ENCODE assay signal across 8 cellular contexts in the genomic region with DNA sequence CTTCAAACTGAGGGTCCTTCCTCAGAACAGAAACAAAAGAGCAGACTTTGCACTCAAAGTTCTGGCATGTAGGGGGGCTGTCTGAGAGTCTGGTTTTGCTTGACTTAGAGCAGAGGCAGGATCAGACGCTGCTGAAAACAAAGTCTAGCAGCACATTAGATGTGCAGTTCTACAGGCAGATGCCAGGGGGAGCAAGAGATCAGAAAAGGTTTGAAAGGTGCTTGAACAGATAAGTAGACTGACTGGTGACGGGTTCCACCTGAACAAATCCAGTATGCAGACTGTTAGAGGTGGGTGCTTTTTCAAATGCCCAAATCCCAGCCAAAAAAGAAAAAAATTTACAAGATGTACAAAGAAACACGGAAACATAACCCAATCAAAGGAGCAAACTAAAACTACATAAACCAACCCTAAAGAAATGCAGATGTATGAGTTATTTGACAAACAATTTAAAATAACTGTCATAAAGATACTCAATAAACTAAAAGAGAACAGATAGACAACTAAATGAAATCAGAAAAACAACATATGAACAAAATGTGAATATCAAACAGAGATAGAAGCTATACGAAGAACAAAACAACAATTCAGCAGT.
A peak's percentile ranks its signal among the peaks of the same experiment; 100 is the strongest.
DNase-seq lines count a peak whose midpoint lies in the region; ATAC-seq and TF ChIP-seq lines count a peak whose summit lies in the region.

No MANE protein-coding gene starts in this region.

- peak; percentile 89 for ATAC-seq in GM21619 (IDR thresholded peaks at IDR 0.05; ENCODE audit: unreplicated experiment)
- ATAC-seq in RWPE2 (ENCODE audit: low read depth): peak; percentile 69

- no peaks in the 10 kb centered on the region for H3K4me1 ChIP-seq in RWPE2 (ENCODE audit: insufficient read depth, poor library complexity, severe bottlenecking)

- no peaks in the 10 kb centered on the region for H3K9me3 ChIP-seq in RWPE2 (ENCODE audit: severe bottlenecking)

- no peaks in the 10 kb centered on the region for H3K36me3 ChIP-seq in RWPE2 (ENCODE audit: low read depth)

- in situ Hi-C loops in astrocyte of the cerebellum (cut with HindIII; ENCODE audit: low sequenced_read_pairs): no loop called here

- TF ChIP-seq CTCF in RWPE2 (IDR thresholded peaks at IDR 0.05; ENCODE audit: poor library complexity, severe bottlenecking): peak; percentile 77
- TF ChIP-seq CTCF in astrocyte of the cerebellum (IDR thresholded peaks at IDR 0.05; ENCODE audit: low read depth, low read length, missing control alignments): peak; percentile 89

- DNase-seq in activated T-cell treated with anti-CD3 and anti-CD28 coated beads for 1 hour (ENCODE audit: low read depth) (peak; percentile 9), HT1080 (ENCODE audit: low read depth) (peak; percentile 14), RWPE2 (ENCODE audit: low spot score) (no peak), astrocyte of the cerebellum (ENCODE audit: low read depth) (peak; percentile 4), islet precursor cell (peak; percentile 57)
- no peak for DNase-seq in activated T-cell treated with anti-CD3 and anti-CD28 coated beads, Interleukin-2, amount 50 U/mL, for 1 hour
- DNase-seq in stimulated activated CD4-positive, alpha-beta T cell treated with anti-CD3 and anti-CD28 coated beads, TNF-alpha, amount 100 ng/mL, for 4 hours (ENCODE audit: low read depth in 3 of 3): peak in 2 of 3 experiments; percentile 0 to 9

- peaks cover 8% of the 10 kb centered on the region for H3K27me3 ChIP-seq in RWPE2 (ENCODE audit: insufficient read depth, poor library complexity, severe bottlenecking)

- no peak overlapping the region for H3K4me3 ChIP-seq in RWPE2 (ENCODE audit: severe bottlenecking)
- no peak overlapping the region for H3K4me3 ChIP-seq in astrocyte of the cerebellum (ENCODE audit: low read depth, low read length)

- no peak overlapping the region for H3K27ac ChIP-seq in RWPE2 (ENCODE audit: poor library complexity, severe bottlenecking)

Comparison
In these comparisons a context has a peak if more than half of its experiments do, and no peak if none do; other contexts are left out.
1. DNase-seq: peak in activated T-cell treated with anti-CD3 and anti-CD28 coated beads for 1 hour (single experiment), HT1080 (single experiment), astrocyte of the cerebellum (single experiment), islet precursor cell (single experiment) and stimulated activated CD4-positive, alpha-beta T cell treated with anti-CD3 and anti-CD28 coated beads, TNF-alpha, amount 100 ng/mL, for 4 hours (2 of 3); none in activated T-cell treated with anti-CD3 and anti-CD28 coated beads, Interleukin-2, amount 50 U/mL, for 1 hour (single experiment) and RWPE2 (single experiment).